In genomic region chr19:15282311-15282705, GRCh38 we compare ENCODE assay signal across 13 cellular contexts. TPM values are rescaled to one million over a fixed set of nuclear protein-coding genes. Genes with fewer than 3 reads are reported as not detected.
DNase-seq lines count a peak whose midpoint lies in the region; ATAC-seq, FAIRE-seq and TF ChIP-seq lines count a peak whose summit lies in the region.
"Had no signal": no experiment of that assay in that cellular context is flagged by ENCODE, and none has a peak within 500 bp of the region (broad histone marks: within the 10 kb centered on the region; RNA-seq: fewer than 3 reads in every experiment).

No MANE protein-coding gene starts in this region.

- H3K27ac ChIP-seq in WERI-Rb-1 (peak overlapping the region; percentile 94), keratinocyte (ENCODE audit: control insufficient read depth, insufficient read depth, low read length) (peak overlapping the region; percentile 69), caudate nucleus (ENCODE audit: low read depth, low read length) (no peak overlapping the region)
- H3K27ac ChIP-seq: HL-60 had no signal

- H3K9me1 ChIP-seq in keratinocyte (ENCODE audit: control insufficient read depth, extremely low read depth, insufficient read depth, low read length), result peaks cover 17% of the 10 kb centered on the region

- H3K36me3 ChIP-seq in WERI-Rb-1 (no peaks in the 10 kb centered on the region), keratinocyte (ENCODE audit: control insufficient read depth in 2 of 2, extremely low read depth in 1 of 2, insufficient read depth in 2 of 2, low read length in 2 of 2) (no peaks in the 10 kb centered on the region)

- peak overlapping the region; percentile 4 for H3K9ac ChIP-seq in keratinocyte (ENCODE audit: control insufficient read depth, extremely low read depth, insufficient read depth, low read length)

- H3K27me3 ChIP-seq in WERI-Rb-1 (ENCODE audit: insufficient read depth, low read depth, severe bottlenecking) (no peaks in the 10 kb centered on the region), keratinocyte (ENCODE audit: control insufficient read depth, extremely low read depth, insufficient read depth, low read length) (no peaks in the 10 kb centered on the region)

- peak; percentile 32 for FAIRE-seq in keratinocyte (lab: Jason Lieb, UNC)
- FAIRE-seq: H54 had no signal

- TF ChIP-seq CTCF in WERI-Rb-1 (IDR thresholded peaks at IDR 0.05; ENCODE audit: low read depth, low read length) (no peak), keratinocyte (optimal IDR thresholded peaks at IDR 0.05 in 1 of 3, IDR thresholded peaks at IDR 0.05 in 1 of 3, conservative IDR thresholded peaks at IDR 0.05 in 1 of 3; ENCODE audit: extremely low read depth in 1 of 3, insufficient read depth in 2 of 3, low read length in 3 of 3) (no peak), type B pancreatic cell (conservative IDR thresholded peaks at IDR 0.05) (no peak)

- no peak overlapping the region for H2AFZ ChIP-seq in keratinocyte (ENCODE audit: control insufficient read depth, low read length)

- no peak for ATAC-seq in activated naive CD4-positive, alpha-beta T cell treated with anti-CD3 and anti-CD28 coated beads, Interleukin-2, amount 50 U/mL, for 72 hours
- ATAC-seq in HG02885 (IDR thresholded peaks at IDR 0.05; ENCODE audit: poor library complexity, unreplicated experiment), result no peak

- H3K4me3 ChIP-seq in WERI-Rb-1 (ENCODE audit: low read depth, low read length) (no peak overlapping the region), keratinocyte (ENCODE audit: control insufficient read depth in 2 of 3, extremely low read depth in 1 of 3, insufficient read depth in 2 of 3, low read depth in 1 of 3, low read length in 3 of 3) (no peak overlapping the region)

- H3K4me3 Mint-ChIP-seq in type B pancreatic cell, result no peak overlapping the region

- H3K36me3 Mint-ChIP-seq in activated naive CD4-positive, alpha-beta T cell treated with anti-CD3 and anti-CD28 coated beads, Interleukin-2, amount 50 U/mL, for 72 hours, result no peaks in the 10 kb centered on the region
- H3K36me3 Mint-ChIP-seq in type B pancreatic cell, result no peaks in the 10 kb centered on the region

- DNase-seq in activated naive CD4-positive, alpha-beta T cell treated with anti-CD3 and anti-CD28 coated beads, Interleukin-2, amount 50 U/mL, for 72 hours (ENCODE audit: low spot score in 2 of 2), result no peak
- DNase-seq in activated naive CD4-positive, alpha-beta T cell treated with anti-CD3 and anti-CD28 coated beads, Interleukin-2, amount 50 U/mL, for 16 hours, result no peak
- DNase-seq in WERI-Rb-1, result no peak
- DNase-seq in keratinocyte (ENCODE audit: low read depth, low spot score), result no peak
- no peak for DNase-seq in type B pancreatic cell (ENCODE audit: extremely low spot score, unreplicated experiment)
- DNase-seq in stimulated activated naive CD4-positive, alpha-beta T cell treated with Interleukin-2 at 50 U/mL for 16 hours (lab: John Stamatoyannopoulos, UW), result no peak
- no peak for DNase-seq in caudate nucleus (lab: John Stamatoyannopoulos, UW)
- DNase-seq: COR-L47, T-helper 9 cell had no signal

- dilution Hi-C loops in keratinocyte (cut with MboI; ENCODE audit: extremely low pct_ligation_motif_present, low sequenced_read_pairs), result no loop called here

- peaks cover 99% of the 10 kb centered on the region for H3K79me2 ChIP-seq in keratinocyte (ENCODE audit: control insufficient read depth, insufficient read depth, low read length)

- peaks cover 67% of the 10 kb centered on the region for H3K4me1 ChIP-seq in keratinocyte (ENCODE audit: control insufficient read depth, extremely low read depth, insufficient read depth, low read length)

- H3K27me3 Mint-ChIP-seq in type B pancreatic cell, result no peaks in the 10 kb centered on the region

- H3K9me3 ChIP-seq in WERI-Rb-1 (ENCODE audit: severe bottlenecking) (no peaks in the 10 kb centered on the region), keratinocyte (ENCODE audit: control insufficient read depth, low read depth, low read length) (no peaks in the 10 kb centered on the region)

- H3K27ac Mint-ChIP-seq in activated naive CD4-positive, alpha-beta T cell treated with anti-CD3 and anti-CD28 coated beads, Interleukin-2, amount 50 U/mL, for 72 hours, result peak overlapping the region; percentile 73 to 82
- H3K27ac Mint-ChIP-seq in type B pancreatic cell, result peak overlapping the region; percentile 61

- H3K4me2 ChIP-seq in keratinocyte (ENCODE audit: control insufficient read depth, extremely low read depth, insufficient read depth, low read depth, low read length), result peak overlapping the region; percentile 70

- peaks cover 69% of the 10 kb centered on the region for H4K20me1 ChIP-seq in keratinocyte (ENCODE audit: control insufficient read depth, extremely low read depth, insufficient read depth, low read length)

- peaks cover 66% of the 10 kb centered on the region for H3K4me1 Mint-ChIP-seq in type B pancreatic cell (ENCODE audit: unreplicated experiment)

- H3K9me3 Mint-ChIP-seq in activated naive CD4-positive, alpha-beta T cell treated with anti-CD3 and anti-CD28 coated beads, Interleukin-2, amount 50 U/mL, for 72 hours, result no peaks in the 10 kb centered on the region
- H3K9me3 Mint-ChIP-seq in type B pancreatic cell, result no peaks in the 10 kb centered on the region

RNA-seq across cellular contexts. Expression of gene BRD4, which starts 50.0 kb away (rescaled TPM):
- total RNA-seq in activated naive CD4-positive, alpha-beta T cell treated with anti-CD3 and anti-CD28 coated beads, Interleukin-2, amount 50 U/mL, for 72 hours, result 100 to 1,000 TPM; 108 to 114 TPM
- 3.7 to 9.2 TPM (median 5.5 TPM) in 3 replicates for polyA plus RNA-seq in keratinocyte
- polyA plus RNA-seq in keratinocyte (2011; ENCODE audit: low read depth), result 95.1 TPM
- polyA plus RNA-seq in keratinocyte (2011; cell fraction: cytosol; rRNA removed), result 6.2 and 7.8 TPM in 2 replicates
- polyA plus RNA-seq in keratinocyte (2011; cell fraction: nucleus; rRNA removed), result 22.6 and 30.8 TPM in 2 replicates
- 39.3 and 52.1 TPM in 2 replicates for polyA plus RNA-seq in keratinocyte (2012; ENCODE audit: low replicate concordance)
- polyA minus RNA-seq in keratinocyte, result 14.3 to 144 TPM (median 21.9 TPM) in 3 replicates
- polyA minus RNA-seq in keratinocyte (2011; cell fraction: cytosol; rRNA and poly(A)+ RNA removed), result 15.0 TPM
- 27.1 and 33.9 TPM in 2 replicates for polyA minus RNA-seq in keratinocyte (2011; cell fraction: nucleus; rRNA and poly(A)+ RNA removed)
- total RNA-seq in type B pancreatic cell (ENCODE audit: low replicate concordance), result 108 and 123 TPM in 2 replicates

RNA-seq across cellular contexts. Expression of gene EPHX3, which starts 50.1 kb away (rescaled TPM):
- under 1 TPM in 1 of 2 donors, not detected in 1; 0.27 TPM for total RNA-seq in activated naive CD4-positive, alpha-beta T cell treated with anti-CD3 and anti-CD28 coated beads, Interleukin-2, amount 50 U/mL, for 72 hours
- polyA plus RNA-seq in keratinocyte, result 0.33 to 1.2 TPM (median 0.51 TPM) in 3 replicates
- polyA plus RNA-seq in keratinocyte (2011; ENCODE audit: low read depth), result 5.2 TPM
- 0.27 and 0.40 TPM in 2 replicates for polyA plus RNA-seq in keratinocyte (2011; cell fraction: cytosol; rRNA removed)
- polyA plus RNA-seq in keratinocyte (2011; cell fraction: nucleus; rRNA removed), result 1.7 and 2.1 TPM in 2 replicates
- 0.39 and 16.9 TPM in 2 replicates for polyA plus RNA-seq in keratinocyte (2012; ENCODE audit: low replicate concordance)
- polyA minus RNA-seq in keratinocyte, result 1.2 to 1.5 TPM (median 1.4 TPM) in 3 replicates
- polyA minus RNA-seq in keratinocyte (2011; cell fraction: cytosol; rRNA and poly(A)+ RNA removed), result not detected
- 0.93 and 1.1 TPM in 2 replicates for polyA minus RNA-seq in keratinocyte (2011; cell fraction: nucleus; rRNA and poly(A)+ RNA removed)
- 5.1 and 9.4 TPM in 2 replicates for total RNA-seq in type B pancreatic cell (ENCODE audit: low replicate concordance)
- total RNA-seq: temporal lobe had no signal
